Comparison of ENCODE assay signal across 8 cellular contexts in the genomic region with DNA sequence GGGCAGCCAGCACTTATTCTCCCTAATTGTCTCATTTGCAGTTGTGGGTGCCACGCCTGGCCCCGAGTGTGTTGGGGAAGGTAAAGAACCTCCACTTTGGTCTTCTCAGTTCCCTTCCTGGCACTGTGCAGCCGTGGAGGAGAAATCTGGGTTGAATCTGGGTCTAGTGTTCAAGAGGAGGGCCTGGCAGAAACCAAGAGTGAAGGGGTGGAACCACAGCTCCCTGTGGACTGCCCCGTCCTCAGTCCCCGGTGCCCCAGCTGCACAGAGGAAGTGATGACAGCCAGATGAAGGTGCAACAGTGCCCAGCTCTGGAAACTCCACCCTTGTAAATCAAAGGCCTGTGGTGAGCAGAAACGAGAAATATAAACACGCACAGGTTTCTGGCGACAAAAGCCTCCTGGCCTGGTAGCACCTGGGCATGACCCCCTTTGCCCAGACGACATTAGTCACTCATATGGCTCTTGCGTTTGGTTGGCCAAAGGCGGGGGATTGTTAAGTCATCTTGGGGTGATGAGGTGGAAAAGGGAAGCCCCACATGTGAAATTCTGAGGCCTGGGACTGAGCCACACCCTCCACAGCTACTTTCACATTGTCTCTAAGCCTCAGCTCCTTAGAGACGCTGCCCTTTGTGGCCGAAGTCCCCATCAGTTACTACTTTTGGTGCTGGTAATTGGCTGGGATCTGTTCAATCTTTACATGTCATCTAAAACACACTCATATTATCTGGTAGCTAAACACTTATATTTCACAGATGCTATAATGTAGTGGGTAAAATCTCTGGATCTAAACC. TPM values are rescaled to one million over a fixed set of nuclear protein-coding genes. Genes with fewer than 3 reads are reported as not detected.
DNase-seq lines count a peak whose midpoint lies in the region; ATAC-seq and TF ChIP-seq lines count a peak whose summit lies in the region.

No MANE protein-coding gene starts in this region.

- H3K4me1 Mint-ChIP-seq in osteocyte (ENCODE audit: unreplicated experiment): peaks cover 74% of the 10 kb centered on the region

- no peaks in the 10 kb centered on the region for H3K27me3 Mint-ChIP-seq in osteocyte (ENCODE audit: unreplicated experiment)

- intact Hi-C loops in vagina (cut with DNase I): no loop called here

- H3K27ac ChIP-seq in brain microvascular endothelial cell (peak overlapping the region; percentile 4), vagina (peak overlapping the region; percentile 65)

- no peaks in the 10 kb centered on the region for H3K27me3 ChIP-seq in brain microvascular endothelial cell (replicated peaks)
- H3K27me3 ChIP-seq in vagina: no peaks in the 10 kb centered on the region

- H3K9me3 ChIP-seq in vagina: no peaks in the 10 kb centered on the region

- H3K36me3 ChIP-seq in brain microvascular endothelial cell (replicated peaks): no peaks in the 10 kb centered on the region
- H3K36me3 ChIP-seq in vagina: no peaks in the 10 kb centered on the region

- in situ Hi-C loops in brain microvascular endothelial cell (cut with HindIII; ENCODE audit: low pct_ligation_motif_present, low sequenced_read_pairs): no loop called here

- H3K4me3 ChIP-seq in brain microvascular endothelial cell (ENCODE audit: low read depth, low read length) (no peak overlapping the region), vagina (no peak overlapping the region)

- H3K4me3 Mint-ChIP-seq in osteocyte (ENCODE audit: unreplicated experiment): no peak overlapping the region

- peak overlapping the region; percentile 90 for H3K27ac Mint-ChIP-seq in osteocyte (ENCODE audit: unreplicated experiment)

- no peak for TF ChIP-seq POLR2A in vagina (IDR thresholded peaks at IDR 0.05)

- TF ChIP-seq CTCF in brain microvascular endothelial cell (IDR thresholded peaks at IDR 0.05; ENCODE audit: low read depth, low read length, missing control alignments) (no peak), osteocyte (IDR thresholded peaks at IDR 0.05) (no peak), vagina (IDR thresholded peaks at IDR 0.05) (no peak)

- H3K9me3 Mint-ChIP-seq in osteocyte (ENCODE audit: unreplicated experiment): no peaks in the 10 kb centered on the region

- H3K4me1 ChIP-seq in vagina: peaks cover 89% of the 10 kb centered on the region

- DNase-seq in T-helper 2 cell: peak; percentile 62 to 98 (median 85)
- DNase-seq in brain microvascular endothelial cell: no peak
- DNase-seq in osteocyte (ENCODE audit: extremely low spot score, unreplicated experiment): no peak
- DNase-seq in vagina (ENCODE audit: extremely low spot score in 2 of 2): no peak
- no peak for DNase-seq in SHP77 (lab: John Stamatoyannopoulos, UW)
- DNase-seq in NCI-H2107 (lab: John Stamatoyannopoulos, UW): no peak

- peaks cover 6% of the 10 kb centered on the region for H3K36me3 Mint-ChIP-seq in osteocyte (ENCODE audit: unreplicated experiment)

- peak; percentile 66 for ATAC-seq in GM19025 (IDR thresholded peaks at IDR 0.05; ENCODE audit: low read depth, unreplicated experiment)
- ATAC-seq in HG03066 (IDR thresholded peaks at IDR 0.05; ENCODE audit: low read depth, unreplicated experiment): peak; percentile 57

RNA-seq across cellular contexts. Expression of gene ECE1, which starts 4.2 kb away (rescaled TPM):
- 217 and 236 TPM in 2 replicates for total RNA-seq in osteocyte
- total RNA-seq in vagina: 93.8 TPM

Comparison
In these comparisons a context has a peak if more than half of its experiments do, and no peak if none do; other contexts are left out.
1. DNase-seq: peak in T-helper 2 cell (5 of 5); none in brain microvascular endothelial cell (single experiment), osteocyte (single experiment), vagina (0 of 2), SHP77 (0 of 2) and NCI-H2107 (single experiment).